Comparison of ENCODE assay signal across 12 cellular contexts in genomic region chr10:32360241-32360640, GRCh38.
"Had no signal": no experiment of that assay in that cellular context is flagged by ENCODE, and none has a peak within 500 bp of the region (broad histone marks: within the 10 kb centered on the region; RNA-seq: fewer than 3 reads in every experiment).

No MANE protein-coding gene starts in this region.

- DNase-seq: activated B cell treated with CpG ODN at 0.5 μM for 24 hours; activated CD8-positive, alpha-beta memory T cell treated with anti-CD3 and anti-CD28 coated beads, Interleukin-2, amount 50 U/mL, for 4 hours; activated naive CD4-positive, alpha-beta T cell; left lung; mammary epithelial cell; stimulated activated CD4-positive, alpha-beta T cell treated with anti-CD3 and anti-CD28 coated beads, Interleukin-12 subunit alpha, Interleukin-12 subunit beta, amount 100 ng/mL, for 4 hours; stimulated activated CD4-positive, alpha-beta T cell treated with anti-CD3 and anti-CD28 coated beads, Interleukin-2, amount 100 ng/mL, for 24 hours; T-helper 2 cell; upper lobe of right lung had no signal

- H3K27me3 Mint-ChIP-seq: activated B cell treated with CpG ODN at 0.5 μM for 24 hours; natural killer cell treated with Interleukin-12 subunit alpha and Interleukin-12 subunit beta and Interleukin-15 and Interleukin-18, amount 100 ng/mL, for 72 hours had no signal

- H3K9me3 ChIP-seq: left lung, thoracic aorta, upper lobe of right lung had no signal

- H3K27me3 ChIP-seq: left lung, upper lobe of right lung had no signal

- H3K36me3 ChIP-seq: left lung, thoracic aorta, upper lobe of right lung had no signal

- ATAC-seq: esophagus mucosa; left lung; natural killer cell treated with Interleukin-12 subunit alpha and Interleukin-12 subunit beta and Interleukin-15 and Interleukin-18, amount 100 ng/mL, for 72 hours; upper lobe of right lung had no signal

- H3K36me3 Mint-ChIP-seq: natural killer cell treated with Interleukin-12 subunit alpha and Interleukin-12 subunit beta and Interleukin-15 and Interleukin-18, amount 100 ng/mL, for 72 hours had no signal

- H3K27ac ChIP-seq: left lung, thoracic aorta, upper lobe of right lung had no signal

- H3K9me3 Mint-ChIP-seq: activated B cell treated with CpG ODN at 0.5 μM for 24 hours; natural killer cell treated with Interleukin-12 subunit alpha and Interleukin-12 subunit beta and Interleukin-15 and Interleukin-18, amount 100 ng/mL, for 72 hours had no signal

- H3K4me3 Mint-ChIP-seq: activated B cell treated with CpG ODN at 0.5 μM for 24 hours had no signal

- H3K4me3 ChIP-seq: left lung, thoracic aorta, upper lobe of right lung had no signal

- H3K27ac Mint-ChIP-seq: activated B cell treated with CpG ODN at 0.5 μM for 24 hours; natural killer cell treated with Interleukin-12 subunit alpha and Interleukin-12 subunit beta and Interleukin-15 and Interleukin-18, amount 100 ng/mL, for 72 hours had no signal
